ENCODE assay signal across 1 cellular context in the genomic region with DNA sequence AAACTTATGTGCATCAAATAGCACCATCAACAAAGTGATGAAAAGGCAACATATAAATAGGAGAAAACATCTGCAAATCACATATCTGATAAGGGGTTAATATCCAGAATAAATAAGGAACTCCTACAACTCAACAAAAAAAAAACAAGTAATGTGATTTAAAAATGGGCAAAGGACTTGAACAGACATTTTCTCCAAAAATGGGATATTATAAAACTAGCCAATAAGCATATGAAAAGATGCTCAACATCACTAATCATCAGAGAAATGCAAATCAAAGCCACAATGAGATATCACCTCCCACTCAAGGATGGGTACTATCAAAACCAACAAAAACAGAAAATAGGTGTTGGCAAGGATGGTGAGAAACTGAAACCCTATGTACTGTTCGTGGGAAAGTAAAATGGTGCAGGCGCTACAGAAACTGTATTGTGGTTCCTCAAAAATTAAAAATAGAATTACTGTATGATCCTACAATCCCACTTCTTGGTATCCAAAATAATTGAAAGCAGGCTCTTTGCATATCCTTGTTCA.
TF ChIP-seq lines count a peak whose summit lies in the region.

No MANE protein-coding gene starts in this region.

TF ChIP-seq in GM23338, 12 proteins besides CTCF, POLR2A, EP300 and RAD21:
- TF ChIP-seq, protein P1, sequence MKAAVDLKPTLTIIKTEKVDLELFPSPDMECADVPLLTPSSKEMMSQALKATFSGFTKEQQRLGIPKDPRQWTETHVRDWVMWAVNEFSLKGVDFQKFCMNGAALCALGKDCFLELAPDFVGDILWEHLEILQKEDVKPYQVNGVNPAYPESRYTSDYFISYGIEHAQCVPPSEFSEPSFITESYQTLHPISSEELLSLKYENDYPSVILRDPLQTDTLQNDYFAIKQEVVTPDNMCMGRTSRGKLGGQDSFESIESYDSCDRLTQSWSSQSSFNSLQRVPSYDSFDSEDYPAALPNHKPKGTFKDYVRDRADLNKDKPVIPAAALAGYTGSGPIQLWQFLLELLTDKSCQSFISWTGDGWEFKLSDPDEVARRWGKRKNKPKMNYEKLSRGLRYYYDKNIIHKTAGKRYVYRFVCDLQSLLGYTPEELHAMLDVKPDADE (IDR thresholded peaks at IDR 0.05): no peak
- TF ChIP-seq STAT1 (IDR thresholded peaks at IDR 0.05; ENCODE audit: unreplicated experiment): no peak
- TF ChIP-seq, protein P2, sequence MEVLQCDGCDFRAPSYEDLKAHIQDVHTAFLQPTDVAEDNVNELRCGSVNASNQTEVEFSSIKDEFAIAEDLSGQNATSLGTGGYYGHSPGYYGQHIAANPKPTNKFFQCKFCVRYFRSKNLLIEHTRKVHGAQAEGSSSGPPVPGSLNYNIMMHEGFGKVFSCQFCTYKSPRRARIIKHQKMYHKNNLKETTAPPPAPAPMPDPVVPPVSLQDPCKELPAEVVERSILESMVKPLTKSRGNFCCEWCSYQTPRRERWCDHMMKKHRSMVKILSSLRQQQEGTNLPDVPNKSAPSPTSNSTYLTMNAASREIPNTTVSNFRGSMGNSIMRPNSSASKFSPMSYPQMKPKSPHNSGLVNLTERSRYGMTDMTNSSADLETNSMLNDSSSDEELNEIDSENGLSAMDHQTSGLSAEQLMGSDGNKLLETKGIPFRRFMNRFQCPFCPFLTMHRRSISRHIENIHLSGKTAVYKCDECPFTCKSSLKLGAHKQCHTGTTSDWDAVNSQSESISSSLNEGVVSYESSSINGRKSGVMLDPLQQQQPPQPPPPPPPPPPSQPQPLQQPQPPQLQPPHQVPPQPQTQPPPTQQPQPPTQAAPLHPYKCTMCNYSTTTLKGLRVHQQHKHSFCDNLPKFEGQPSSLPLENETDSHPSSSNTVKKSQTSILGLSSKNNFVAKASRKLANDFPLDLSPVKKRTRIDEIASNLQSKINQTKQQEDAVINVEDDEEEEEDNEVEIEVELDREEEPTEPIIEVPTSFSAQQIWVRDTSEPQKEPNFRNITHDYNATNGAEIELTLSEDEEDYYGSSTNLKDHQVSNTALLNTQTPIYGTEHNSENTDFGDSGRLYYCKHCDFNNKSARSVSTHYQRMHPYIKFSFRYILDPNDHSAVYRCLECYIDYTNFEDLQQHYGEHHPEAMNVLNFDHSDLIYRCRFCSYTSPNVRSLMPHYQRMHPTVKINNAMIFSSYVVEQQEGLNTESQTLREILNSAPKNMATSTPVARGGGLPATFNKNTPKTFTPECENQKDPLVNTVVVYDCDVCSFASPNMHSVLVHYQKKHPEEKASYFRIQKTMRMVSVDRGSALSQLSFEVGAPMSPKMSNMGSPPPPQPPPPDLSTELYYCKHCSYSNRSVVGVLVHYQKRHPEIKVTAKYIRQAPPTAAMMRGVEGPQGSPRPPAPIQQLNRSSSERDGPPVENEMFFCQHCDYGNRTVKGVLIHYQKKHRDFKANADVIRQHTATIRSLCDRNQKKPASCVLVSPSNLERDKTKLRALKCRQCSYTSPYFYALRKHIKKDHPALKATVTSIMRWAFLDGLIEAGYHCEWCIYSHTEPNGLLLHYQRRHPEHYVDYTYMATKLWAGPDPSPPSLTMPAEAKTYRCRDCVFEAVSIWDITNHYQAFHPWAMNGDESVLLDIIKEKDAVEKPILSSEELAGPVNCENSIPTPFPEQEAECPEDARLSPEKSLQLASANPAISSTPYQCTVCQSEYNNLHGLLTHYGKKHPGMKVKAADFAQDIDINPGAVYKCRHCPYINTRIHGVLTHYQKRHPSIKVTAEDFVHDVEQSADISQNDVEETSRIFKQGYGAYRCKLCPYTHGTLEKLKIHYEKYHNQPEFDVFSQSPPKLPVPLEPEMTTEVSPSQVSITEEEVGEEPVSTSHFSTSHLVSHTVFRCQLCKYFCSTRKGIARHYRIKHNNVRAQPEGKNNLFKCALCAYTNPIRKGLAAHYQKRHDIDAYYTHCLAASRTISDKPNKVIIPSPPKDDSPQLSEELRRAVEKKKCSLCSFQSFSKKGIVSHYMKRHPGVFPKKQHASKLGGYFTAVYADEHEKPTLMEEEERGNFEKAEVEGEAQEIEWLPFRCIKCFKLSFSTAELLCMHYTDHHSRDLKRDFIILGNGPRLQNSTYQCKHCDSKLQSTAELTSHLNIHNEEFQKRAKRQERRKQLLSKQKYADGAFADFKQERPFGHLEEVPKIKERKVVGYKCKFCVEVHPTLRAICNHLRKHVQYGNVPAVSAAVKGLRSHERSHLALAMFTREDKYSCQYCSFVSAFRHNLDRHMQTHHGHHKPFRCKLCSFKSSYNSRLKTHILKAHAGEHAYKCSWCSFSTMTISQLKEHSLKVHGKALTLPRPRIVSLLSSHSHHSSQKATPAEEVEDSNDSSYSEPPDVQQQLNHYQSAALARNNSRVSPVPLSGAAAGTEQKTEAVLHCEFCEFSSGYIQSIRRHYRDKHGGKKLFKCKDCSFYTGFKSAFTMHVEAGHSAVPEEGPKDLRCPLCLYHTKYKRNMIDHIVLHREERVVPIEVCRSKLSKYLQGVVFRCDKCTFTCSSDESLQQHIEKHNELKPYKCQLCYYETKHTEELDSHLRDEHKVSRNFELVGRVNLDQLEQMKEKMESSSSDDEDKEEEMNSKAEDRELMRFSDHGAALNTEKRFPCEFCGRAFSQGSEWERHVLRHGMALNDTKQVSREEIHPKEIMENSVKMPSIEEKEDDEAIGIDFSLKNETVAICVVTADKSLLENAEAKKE (CRISPR knock-in tag; IDR thresholded peaks at IDR 0.05): no peak
- no peak for TF ChIP-seq CREB1 (CRISPR knock-in tag; IDR thresholded peaks at IDR 0.05; ENCODE audit: low read depth)
- no peak for TF ChIP-seq EZH2 (IDR thresholded peaks at IDR 0.05; ENCODE audit: low read depth, unreplicated experiment)
- no peak for TF ChIP-seq ZNF331 (CRISPR knock-in tag; IDR thresholded peaks at IDR 0.05; ENCODE audit: low read depth)
- TF ChIP-seq, protein P3, sequence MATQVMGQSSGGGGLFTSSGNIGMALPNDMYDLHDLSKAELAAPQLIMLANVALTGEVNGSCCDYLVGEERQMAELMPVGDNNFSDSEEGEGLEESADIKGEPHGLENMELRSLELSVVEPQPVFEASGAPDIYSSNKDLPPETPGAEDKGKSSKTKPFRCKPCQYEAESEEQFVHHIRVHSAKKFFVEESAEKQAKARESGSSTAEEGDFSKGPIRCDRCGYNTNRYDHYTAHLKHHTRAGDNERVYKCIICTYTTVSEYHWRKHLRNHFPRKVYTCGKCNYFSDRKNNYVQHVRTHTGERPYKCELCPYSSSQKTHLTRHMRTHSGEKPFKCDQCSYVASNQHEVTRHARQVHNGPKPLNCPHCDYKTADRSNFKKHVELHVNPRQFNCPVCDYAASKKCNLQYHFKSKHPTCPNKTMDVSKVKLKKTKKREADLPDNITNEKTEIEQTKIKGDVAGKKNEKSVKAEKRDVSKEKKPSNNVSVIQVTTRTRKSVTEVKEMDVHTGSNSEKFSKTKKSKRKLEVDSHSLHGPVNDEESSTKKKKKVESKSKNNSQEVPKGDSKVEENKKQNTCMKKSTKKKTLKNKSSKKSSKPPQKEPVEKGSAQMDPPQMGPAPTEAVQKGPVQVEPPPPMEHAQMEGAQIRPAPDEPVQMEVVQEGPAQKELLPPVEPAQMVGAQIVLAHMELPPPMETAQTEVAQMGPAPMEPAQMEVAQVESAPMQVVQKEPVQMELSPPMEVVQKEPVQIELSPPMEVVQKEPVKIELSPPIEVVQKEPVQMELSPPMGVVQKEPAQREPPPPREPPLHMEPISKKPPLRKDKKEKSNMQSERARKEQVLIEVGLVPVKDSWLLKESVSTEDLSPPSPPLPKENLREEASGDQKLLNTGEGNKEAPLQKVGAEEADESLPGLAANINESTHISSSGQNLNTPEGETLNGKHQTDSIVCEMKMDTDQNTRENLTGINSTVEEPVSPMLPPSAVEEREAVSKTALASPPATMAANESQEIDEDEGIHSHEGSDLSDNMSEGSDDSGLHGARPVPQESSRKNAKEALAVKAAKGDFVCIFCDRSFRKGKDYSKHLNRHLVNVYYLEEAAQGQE (IDR thresholded peaks at IDR 0.05; ENCODE audit: unreplicated experiment): no peak
- TF ChIP-seq NANOG (IDR thresholded peaks at IDR 0.05; ENCODE audit: borderline replicate concordance): no peak
- TF ChIP-seq POLR2AphosphoS5 (IDR thresholded peaks at IDR 0.05; ENCODE audit: low read depth): no peak
- TF ChIP-seq JUNB (IDR thresholded peaks at IDR 0.05; ENCODE audit: unreplicated experiment): no peak
- no peak for TF ChIP-seq ZNF114 (CRISPR knock-in tag; IDR thresholded peaks at IDR 0.05)
- no peak for TF ChIP-seq EZH2phosphoT487 (IDR thresholded peaks at IDR 0.05; ENCODE audit: unreplicated experiment)
